ENCODE assay signal across 22 cellular contexts in genomic region chr11:78731008-78731407, GRCh38.
DNase-seq lines count a peak whose midpoint lies in the region; TF ChIP-seq lines count a peak whose summit lies in the region.
"Had no signal": no experiment of that assay in that cellular context is flagged by ENCODE, and none has a peak within 500 bp of the region (broad histone marks: within the 10 kb centered on the region; RNA-seq: fewer than 3 reads in every experiment).

No MANE protein-coding gene starts in this region.

- H3K4me3 Mint-ChIP-seq in osteocyte (ENCODE audit: unreplicated experiment) = no peak overlapping the region
- no peak overlapping the region for H3K4me3 Mint-ChIP-seq in Calu3 (ENCODE audit: low read depth, unreplicated experiment)
- H3K4me3 Mint-ChIP-seq: activated CD8-positive, alpha-beta T cell treated with anti-CD3 and anti-CD28 coated beads for 36 hours; GM23338 had no signal

- H3K27me3 Mint-ChIP-seq in osteocyte (ENCODE audit: unreplicated experiment) = no peaks in the 10 kb centered on the region
- H3K27me3 Mint-ChIP-seq in Calu3 (ENCODE audit: unreplicated experiment) = peaks cover 77% of the 10 kb centered on the region

- CTCF ChIA-PET in Calu3 (lab: Charles Lee) = no interaction called here

- H3K36me3 ChIP-seq in testis (ENCODE audit: low read depth, missing control alignments) = no peaks in the 10 kb centered on the region
- H3K36me3 ChIP-seq: esophagus muscularis mucosa, prostate gland, stomach, upper lobe of left lung had no signal

- H3K9me3 Mint-ChIP-seq in osteocyte (ENCODE audit: unreplicated experiment) (no peaks in the 10 kb centered on the region), Calu3 (ENCODE audit: low read depth, unreplicated experiment) (no peaks in the 10 kb centered on the region)
- H3K9me3 Mint-ChIP-seq: activated CD8-positive, alpha-beta T cell treated with anti-CD3 and anti-CD28 coated beads for 36 hours; GM23338 had no signal

- BruUV-seq in Calu3 (replicated peaks; lab: Mats Ljungman, UMichigan) = no TSS peak

- peak in 2 of 3 experiments; percentile 46 to 72 for DNase-seq in NCI-H1417 (lab: John Stamatoyannopoulos, UW)
- DNase-seq in NCI-H1417 treated with DMSO at 0.1 percent for 48 hours (lab: John Stamatoyannopoulos, UW) = no peak
- DNase-seq in NCI-H748 (lab: John Stamatoyannopoulos, UW; ENCODE audit: unreplicated experiment) = peak; percentile 52
- peak; percentile 5 for DNase-seq in fibroblast of villous mesenchyme (ENCODE audit: low read depth)
- DNase-seq in testis = no peak
- no peak for DNase-seq in osteocyte (ENCODE audit: extremely low spot score, unreplicated experiment)
- DNase-seq in pons (ENCODE audit: low spot score) = no peak
- DNase-seq in Calu3 = no peak
- DNase-seq: activated CD8-positive, alpha-beta T cell treated with anti-CD3 and anti-CD28 coated beads for 36 hours; anterior cingulate cortex; cerebellar nuclear complex; NCI-H187; stimulated activated CD4-positive, alpha-beta T cell treated with anti-CD3 and anti-CD28 coated beads, Interleukin-4, amount 100 ng/mL, for 4 hours; stomach; T-helper 9 cell; upper lobe of left lung had no signal

- H3K4me1 ChIP-seq in testis = peaks cover 12% of the 10 kb centered on the region
- H3K4me1 ChIP-seq: A549, esophagus muscularis mucosa, prostate gland, stomach, upper lobe of left lung had no signal

- 79 to 86% methylated on average over 3 of the region's 3 CpGs for WGBS in testis, 2 donors

- H3K27me3 ChIP-seq in testis = no peaks in the 10 kb centered on the region
- H3K27me3 ChIP-seq: BLaER1 treated with 17β-estradiol and CSF1 and Interleukin-3, amounts not matched to agents 10 nM and 100 nM; esophagus muscularis mucosa; stomach; upper lobe of left lung had no signal

- H3K9me3 ChIP-seq in testis = no peaks in the 10 kb centered on the region
- H3K9me3 ChIP-seq: A549; BLaER1 treated with 17β-estradiol and CSF1 and Interleukin-3, amounts not matched to agents 10 nM and 100 nM; esophagus muscularis mucosa; prostate gland; SK-N-SH; stomach; upper lobe of left lung had no signal

- H3K27ac Mint-ChIP-seq in osteocyte (ENCODE audit: unreplicated experiment) = no peak overlapping the region
- H3K27ac Mint-ChIP-seq in Calu3 (ENCODE audit: unreplicated experiment) = no peak overlapping the region
- H3K27ac Mint-ChIP-seq: activated CD8-positive, alpha-beta T cell treated with anti-CD3 and anti-CD28 coated beads for 36 hours; GM23338 had no signal

- H3K36me3 Mint-ChIP-seq in osteocyte (ENCODE audit: unreplicated experiment) (peaks cover 24% of the 10 kb centered on the region), Calu3 (ENCODE audit: insufficient read depth, unreplicated experiment) (peaks cover 5% of the 10 kb centered on the region)

- no peak overlapping the region for H3K4me3 ChIP-seq in fibroblast of villous mesenchyme (ENCODE audit: low read depth, low read length)
- no peak overlapping the region for H3K4me3 ChIP-seq in testis
- H3K4me3 ChIP-seq: A549; BLaER1 treated with 17β-estradiol and CSF1 and Interleukin-3, amounts not matched to agents 10 nM and 100 nM; esophagus muscularis mucosa; GM23338; prostate gland; stomach; upper lobe of left lung had no signal

- no peak for TF ChIP-seq CTCF in fibroblast of villous mesenchyme (IDR thresholded peaks at IDR 0.05; ENCODE audit: insufficient read depth, low read depth, low read length)
- TF ChIP-seq CTCF in testis (IDR thresholded peaks at IDR 0.05) = no peak
- TF ChIP-seq CTCF in osteocyte (IDR thresholded peaks at IDR 0.05) = no peak
- no peak for TF ChIP-seq CTCF in Calu3 (IDR thresholded peaks at IDR 0.05; ENCODE audit: unreplicated experiment)

- TF ChIP-seq POLR2A in testis (IDR thresholded peaks at IDR 0.05) = no peak

- H3K4me1 Mint-ChIP-seq in osteocyte (ENCODE audit: unreplicated experiment) (no peaks in the 10 kb centered on the region), Calu3 (ENCODE audit: low read depth, unreplicated experiment) (no peaks in the 10 kb centered on the region)

- peak overlapping the region; percentile 37 to 70 for H3K27ac ChIP-seq in testis
- H3K27ac ChIP-seq: A549; BLaER1 treated with 17β-estradiol and CSF1 and Interleukin-3, amounts not matched to agents 10 nM and 100 nM; esophagus muscularis mucosa; prostate gland; stomach; upper lobe of left lung had no signal

- intact Hi-C loops in testis (cut with DNase I; ENCODE audit: low total_unique reads) = no loop called here
- intact Hi-C loops in Calu3 (cut with micrococcal nuclease; ENCODE audit: unreplicated experiment) = no loop called here

Comparison
In these comparisons a context has a peak if more than half of its experiments do, and no peak if none do; other contexts are left out.
1. DNase-seq: peak in NCI-H1417 (2 of 3), NCI-H748 (single experiment) and fibroblast of villous mesenchyme (single experiment); none in NCI-H1417 treated with DMSO at 0.1 percent for 48 hours (single experiment), testis (single experiment), osteocyte (single experiment), pons (single experiment) and Calu3 (single experiment).